ENCODE assay signal across 8 cellular contexts in the genomic region with DNA sequence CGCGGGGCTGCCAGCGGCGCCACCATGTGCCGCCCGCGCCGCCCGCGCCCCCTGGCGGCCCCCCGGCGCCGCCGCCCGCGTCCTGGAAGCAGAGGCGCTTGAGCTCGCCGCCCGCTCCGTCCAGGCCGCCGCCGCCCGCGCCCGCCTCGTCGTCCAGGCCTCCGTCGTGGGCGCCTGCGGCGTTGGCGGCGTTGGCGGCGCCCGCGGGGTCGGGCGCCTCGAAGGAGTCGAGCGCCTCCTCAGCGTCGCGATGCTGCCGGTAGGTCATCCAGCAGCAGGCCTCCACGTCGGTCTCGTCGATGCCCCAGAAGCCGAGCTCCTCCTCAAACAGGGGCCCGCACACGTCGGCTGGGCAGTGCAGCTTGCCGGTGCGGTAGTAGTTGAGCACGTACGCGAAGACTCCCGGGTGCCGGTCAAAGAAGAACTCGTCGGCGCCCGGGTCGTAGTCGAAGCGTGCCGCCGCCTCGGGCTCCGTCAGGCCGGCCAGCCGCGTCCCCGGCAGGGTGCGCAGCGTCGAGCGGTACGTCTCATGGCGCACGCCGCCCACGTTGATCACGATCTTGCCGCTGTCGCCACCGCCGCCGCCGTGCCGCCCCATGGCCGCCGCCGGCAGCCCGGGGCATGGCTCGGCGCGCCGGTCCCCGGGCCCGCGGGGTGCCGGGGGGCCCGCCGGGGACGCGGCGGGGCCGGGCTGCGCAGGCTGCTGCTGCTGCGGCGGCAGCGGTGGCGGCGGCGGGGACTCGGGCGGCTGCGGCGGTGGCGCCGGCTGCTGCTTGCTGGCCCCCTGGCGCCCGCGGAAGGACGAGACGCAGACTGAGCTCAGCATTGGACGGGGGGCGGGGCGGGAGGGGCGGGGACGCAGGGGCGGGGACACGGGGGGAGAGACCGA. TPM values are rescaled to one million over a fixed set of nuclear protein-coding genes. Genes with fewer than 3 reads are reported as not detected.
DNase-seq lines count a peak whose midpoint lies in the region; ATAC-seq and TF ChIP-seq lines count a peak whose summit lies in the region.

No MANE protein-coding gene starts in this region.

- TF ChIP-seq CTCF in AG04449 (IDR thresholded peaks at IDR 0.05; ENCODE audit: insufficient read depth, low read length, missing control alignments) (peak; percentile 24), GM13977 (IDR thresholded peaks at IDR 0.05; ENCODE audit: extremely low read depth, insufficient read depth, missing control alignments) (peak; percentile 74), kidney epithelial cell (IDR thresholded peaks at IDR 0.05; ENCODE audit: insufficient read depth, low read length, poor library complexity, severe bottlenecking) (no peak), testis (IDR thresholded peaks at IDR 0.05) (peak in 1 of 3 experiments; percentile 31)

- no peaks in the 10 kb centered on the region for H3K9me3 ChIP-seq in testis

- CTCF ChIA-PET in AG04449 (lab: Yijun Ruan, JAX), result interaction anchor here (0.6 to 1.6 kb wide), 2 partner anchors 13 to 76 kb away, joined by 3 read pairs; no protein-coding TSS in a partner anchor

- H3K4me1 ChIP-seq in testis, result peaks cover 20% of the 10 kb centered on the region

- POLR2A ChIA-PET in AG04449 (lab: Yijun Ruan, JAX), result interaction anchor here (0.8 kb wide), 1 partner anchor 396 kb away, joined by 5 read pairs; no protein-coding TSS in a partner anchor

- H3K4me3 ChIP-seq in AG04449 (ENCODE audit: low read depth, low read length) (peak overlapping the region; percentile 29; the same call in 1 of the 2 replicates), kidney epithelial cell (ENCODE audit: low read depth, low read length) (peak overlapping the region; percentile 20), testis (peak overlapping the region; percentile 39 to 41)

- no peak for DNase-seq in AG04449 (ENCODE audit: low read depth, low spot score)
- peak; percentile 66 for DNase-seq in GM13977 (ENCODE audit: low spot score)
- no peak for DNase-seq in kidney epithelial cell (ENCODE audit: low read depth)
- DNase-seq in testis, result no peak
- no peak for DNase-seq in NCI-H2029 (lab: John Stamatoyannopoulos, UW)
- DNase-seq in NCI-H2081 treated with DMSO at 0.1 percent for 48 hours (lab: John Stamatoyannopoulos, UW), result no peak

- H3K36me3 ChIP-seq in kidney epithelial cell (ENCODE audit: control insufficient read depth, insufficient read depth, low read length), result no peaks in the 10 kb centered on the region
- no peaks in the 10 kb centered on the region for H3K36me3 ChIP-seq in testis (ENCODE audit: low read depth, missing control alignments)

- peak; percentile 6 for ATAC-seq in HG03095 (IDR thresholded peaks at IDR 0.05; ENCODE audit: unreplicated experiment)
- peak; percentile 30 to 31 for ATAC-seq in activated CD4-positive, CD25-positive, alpha-beta regulatory T cell treated with anti-CD3 and anti-CD28 coated beads, Interleukin-2, amount 50 U/mL, for 24 hours

- intact Hi-C loops in testis (cut with DNase I; ENCODE audit: low total_unique reads), result no loop called here

- in situ Hi-C loops in GM13977 (cut with MboI; ENCODE audit: low pct_unique_long_range_greater_than_20kb, low sequenced_read_pairs, unreplicated experiment), result no loop called here

- TF ChIP-seq POLR2A in testis (IDR thresholded peaks at IDR 0.05), result no peak

- WGBS in testis, 2 donors, result 0 to 2% methylated on average over 4 to 24 of the region's 141 CpGs

- H3K27me3 ChIP-seq in kidney epithelial cell (ENCODE audit: control insufficient read depth, insufficient read depth, low read length) (peaks cover 65% of the 10 kb centered on the region), testis (no peaks in the 10 kb centered on the region)

- H3K27ac ChIP-seq in testis, result no peak overlapping the region

RNA-seq across cellular contexts. Expression of a gene that starts 0.7 kb away (rescaled TPM):
- total RNA-seq in kidney epithelial cell (0.46 and 0.55 TPM in 2 replicates), testis (10 to 100 TPM in 1 of 2 donors, 1 to 10 TPM in 1; 6.9 to 16.0 TPM)
- polyA plus RNA-seq in testis (ENCODE audit: insufficient read depth, low read depth, low replicate concordance), result 7.7 TPM

RNA-seq across cellular contexts. Expression of a gene that starts 36.9 kb away (rescaled TPM):
- total RNA-seq in kidney epithelial cell (1.7 and 1.8 TPM in 2 replicates), testis (1 to 10 TPM; 1.3 to 2.0 TPM)
- 11.5 TPM for polyA plus RNA-seq in testis (ENCODE audit: insufficient read depth, low read depth, low replicate concordance)

RNA-seq across cellular contexts. Expression of a gene that starts 47.8 kb away (rescaled TPM):
- total RNA-seq in kidney epithelial cell (73.4 and 86.5 TPM in 2 replicates), testis (10 to 100 TPM; 93.8 to 96.6 TPM)
- polyA plus RNA-seq in testis (ENCODE audit: insufficient read depth, low read depth, low replicate concordance), result 68.0 TPM

RNA-seq across cellular contexts. Expression of a gene that starts 55.6 kb away (rescaled TPM):
- total RNA-seq in kidney epithelial cell (25.5 and 30.3 TPM in 2 replicates), testis (10 to 100 TPM; 42.2 to 51.7 TPM)
- 30.7 TPM for polyA plus RNA-seq in testis (ENCODE audit: insufficient read depth, low read depth, low replicate concordance)
